9 cellular contexts compared by ENCODE assay signal in genomic region chr11:6083129-6083528, GRCh38. TPM values are rescaled to one million over a fixed set of nuclear protein-coding genes. Genes with fewer than 3 reads are reported as not detected.
"Had no signal": no experiment of that assay in that cellular context is flagged by ENCODE, and none has a peak within 500 bp of the region (broad histone marks: within the 10 kb centered on the region; RNA-seq: fewer than 3 reads in every experiment).

No MANE protein-coding gene starts in this region.

- H3K4me2 ChIP-seq: KMS-11 had no signal

- FAIRE-seq: HTR-8/SVneo had no signal

- H3K27ac ChIP-seq: HL-60, KMS-11 had no signal

- H3K4me1 Mint-ChIP-seq: IgD-negative memory B cell had no signal

- H3K4me3 Mint-ChIP-seq: IgD-negative memory B cell had no signal

- DNase-seq: IMR-90, KBM-7, KG1 had no signal

- H3K9ac ChIP-seq: KMS-11 had no signal

RNA-seq across cellular contexts. Expression of gene OR56B4, which starts 24.4 kb away (rescaled TPM):
- total RNA-seq: HT-29, HT1080, IMR-90 had no signal
- polyA plus RNA-seq: IgD-negative memory B cell, IMR-90 had no signal

RNA-seq across cellular contexts. Expression of gene OR56A1, which starts 52.6 kb away (rescaled TPM):
- total RNA-seq: HT-29, HT1080, IMR-90 had no signal
- polyA plus RNA-seq: IgD-negative memory B cell, IMR-90 had no signal
